In genomic region chr7:47992446-47992845, GRCh38 we compare ENCODE assay signal across 9 cellular contexts. TPM values are rescaled to one million over a fixed set of nuclear protein-coding genes. Genes with fewer than 3 reads are reported as not detected.
A peak's percentile ranks its signal among the peaks of the same experiment; 100 is the strongest.
DNase-seq lines count a peak whose midpoint lies in the region; ATAC-seq, FAIRE-seq and TF ChIP-seq lines count a peak whose summit lies in the region.
"Had no signal": no experiment of that assay in that cellular context is flagged by ENCODE, and none has a peak within 500 bp of the region (broad histone marks: within the 10 kb centered on the region; RNA-seq: fewer than 3 reads in every experiment).

No MANE protein-coding gene starts in this region.

- WGBS in heart right ventricle, 2 donors, result 80 to 86% methylated on average over 3 of the region's 3 CpGs

- H3K9me3 Mint-ChIP-seq in astrocyte (ENCODE audit: unreplicated experiment), result peaks cover 2% of the 10 kb centered on the region

- H3K4me3 ChIP-seq in heart right ventricle (peak overlapping the region in 7 of 10 donors; percentile 52 to 68 (median 58)), astrocyte (ENCODE audit: insufficient read depth, low read depth, low read length) (no peak overlapping the region), mononuclear cell (ENCODE audit: low read length) (peak overlapping the region; percentile 50), uterus (no peak overlapping the region)

- H3K79me2 ChIP-seq in astrocyte (ENCODE audit: insufficient read depth, low read length), result no peaks in the 10 kb centered on the region

- no peak for TF ChIP-seq POLR2A in uterus (IDR thresholded peaks at IDR 0.05)

- DNase-seq in heart right ventricle, result no peak
- DNase-seq in left cardiac atrium, result no peak
- DNase-seq in astrocyte (ENCODE audit: low read depth), result no peak
- no peak for DNase-seq in uterus
- DNase-seq: DMS 273 treated with DMSO at 0.1 percent for 48 hours had no signal

- intact Hi-C loops in heart right ventricle (cut with DNase I) (loop anchor here in 8 of 10 donors (1.0 to 5.0 kb wide), 5 partner anchors 95 to 120 kb away; partner anchors contain the start of gene UPP1 (in 2 of the 8)), left cardiac atrium (cut with DNase I) (loop anchor here in 1 of 2 donors (5.0 kb wide), 1 partner anchor 120 kb away; no protein-coding TSS in a partner anchor), uterus (cut with DNase I; ENCODE audit: low total_unique reads) (loop anchor here (10.0 kb wide), 1 partner anchor 122 kb away; no protein-coding TSS in a partner anchor)

- H3K4me1 Mint-ChIP-seq in astrocyte (ENCODE audit: low read depth, unreplicated experiment), result peaks cover 8% of the 10 kb centered on the region

- no peaks in the 10 kb centered on the region for H4K20me1 ChIP-seq in astrocyte (ENCODE audit: insufficient read depth, low read length)

- peak overlapping the region; percentile 78 for H3K4me3 Mint-ChIP-seq in astrocyte (ENCODE audit: unreplicated experiment)

- H3K27ac Mint-ChIP-seq in astrocyte (ENCODE audit: unreplicated experiment), result peak overlapping the region; percentile 60

- H2AFZ ChIP-seq in astrocyte (ENCODE audit: low read depth, low read length), result peak overlapping the region; percentile 96

- peak overlapping the region; percentile 97 for H3K4me2 ChIP-seq in astrocyte (ENCODE audit: low read length)

- H3K36me3 Mint-ChIP-seq in astrocyte (ENCODE audit: low read depth, unreplicated experiment), result peaks cover 1% of the 10 kb centered on the region

- H3K27ac ChIP-seq in heart right ventricle, result peak overlapping the region in 8 of 10 donors; percentile 14 to 83 (median 52)
- no peak overlapping the region for H3K27ac ChIP-seq in astrocyte (ENCODE audit: low read depth, low read length)
- peak overlapping the region; percentile 25 to 55 for H3K27ac ChIP-seq in uterus

- H3K9ac ChIP-seq in astrocyte (ENCODE audit: low read length), result peak overlapping the region; percentile 62

- H3K4me1 ChIP-seq in heart right ventricle (peaks cover 0 to 13% (median 5%) of the 10 kb centered on the region in 9 donors), astrocyte (ENCODE audit: insufficient read depth, low read length) (peaks cover 7% of the 10 kb centered on the region), mononuclear cell (ENCODE audit: insufficient read depth, low read length) (peaks cover 13% of the 10 kb centered on the region), uterus (no peaks in the 10 kb centered on the region)

- no peak for FAIRE-seq in astrocyte (lab: Jason Lieb, UNC)

- H3K36me3 ChIP-seq in heart right ventricle (no peaks in the 10 kb centered on the region), astrocyte (ENCODE audit: insufficient read depth, low read length) (no peaks in the 10 kb centered on the region), uterus (no peaks in the 10 kb centered on the region)

- TF ChIP-seq CTCF in heart right ventricle (IDR thresholded peaks at IDR 0.05) (no peak), astrocyte (IDR thresholded peaks at IDR 0.05; ENCODE audit: insufficient read depth, low read depth, low read length) (no peak), uterus (IDR thresholded peaks at IDR 0.05) (no peak)

- H3K9me3 ChIP-seq in heart right ventricle, result no peaks in the 10 kb centered on the region
- no peaks in the 10 kb centered on the region for H3K9me3 ChIP-seq in astrocyte (ENCODE audit: insufficient read depth, low read depth, low read length)
- H3K9me3 ChIP-seq in mononuclear cell (ENCODE audit: low read depth, low read length), result no peaks in the 10 kb centered on the region
- H3K9me3 ChIP-seq in uterus, result no peaks in the 10 kb centered on the region

- ATAC-seq in heart right ventricle, result no peak
- no peak for ATAC-seq in left cardiac atrium
- no peak for ATAC-seq in HG03139 (IDR thresholded peaks at IDR 0.05; ENCODE audit: unreplicated experiment)
- ATAC-seq in HG03159 (IDR thresholded peaks at IDR 0.05; ENCODE audit: unreplicated experiment), result no peak
- ATAC-seq in GM21576 (IDR thresholded peaks at IDR 0.05; ENCODE audit: unreplicated experiment), result no peak

- H3K27me3 ChIP-seq in heart right ventricle (no peaks in the 10 kb centered on the region), astrocyte (ENCODE audit: insufficient read depth, low read length) (no peaks in the 10 kb centered on the region), mononuclear cell (ENCODE audit: insufficient read depth, low read length) (no peaks in the 10 kb centered on the region), uterus (no peaks in the 10 kb centered on the region)

- no peaks in the 10 kb centered on the region for H3K27me3 Mint-ChIP-seq in astrocyte (ENCODE audit: low read depth, unreplicated experiment)

RNA-seq across cellular contexts. Expression of gene HUS1, which starts 13.0 kb away (rescaled TPM):
- total RNA-seq in heart right ventricle (10 to 100 TPM; 21.5 to 35.9 (median 28.1) TPM), left cardiac atrium (10 to 100 TPM; 27.2 to 28.4 TPM), astrocyte (31.0 and 34.4 TPM in 2 replicates), mononuclear cell (45.7 TPM), uterus (10 to 100 TPM in 3 of 4 donors, 1 to 10 TPM in 1; 5.1 to 64.7 (median 41.9) TPM)
- polyA plus RNA-seq in heart right ventricle, result 10 to 100 TPM in 1 of 2 donors, 1 to 10 TPM in 1; 9.6 to 11.6 TPM

RNA-seq across cellular contexts. Expression of gene SUN3, which starts 36.5 kb away (rescaled TPM):
- total RNA-seq in heart right ventricle (not detected), left cardiac atrium (not detected), astrocyte (not detected in 2 replicates), mononuclear cell (0.10 TPM), uterus (not detected)
- not detected for polyA plus RNA-seq in heart right ventricle

RNA-seq across cellular contexts. Expression of gene C7orf57, which starts 42.9 kb away (rescaled TPM):
- total RNA-seq in heart right ventricle, result under 1 TPM in 1 of 10 donors, not detected in 9; 0.24 TPM
- not detected for polyA plus RNA-seq in heart right ventricle
- total RNA-seq in left cardiac atrium, result under 1 TPM in 1 of 2 donors, not detected in 1; 0.12 TPM
- not detected in 2 replicates for total RNA-seq in astrocyte
- total RNA-seq in mononuclear cell, result not detected
- under 1 TPM in 1 of 4 donors, not detected in 3; 0.76 TPM for total RNA-seq in uterus

RNA-seq across cellular contexts. Expression of gene PKD1L1, which starts 44.2 kb away (rescaled TPM):
- total RNA-seq in heart right ventricle, result 1 to 10 TPM; 1.5 to 3.7 (median 2.4) TPM
- polyA plus RNA-seq in heart right ventricle, result 1 to 10 TPM; 1.6 to 4.7 TPM
- 1 to 10 TPM in 1 of 2 donors, under 1 TPM in 1; 0.68 to 1.8 TPM for total RNA-seq in left cardiac atrium
- 0.31 and 0.39 TPM in 2 replicates for total RNA-seq in astrocyte
- under 0.01 TPM for total RNA-seq in mononuclear cell
- total RNA-seq in uterus, result 1 to 10 TPM in 2 of 4 donors, under 1 TPM in 2; under 0.01 to 3.8 (median 0.74) TPM

Comparison
In these comparisons a context has a peak if more than half of its experiments do, and no peak if none do; other contexts are left out.
1. H3K4me3 ChIP-seq: peak in heart right ventricle (7 of 10) and mononuclear cell (single experiment); none in astrocyte (single experiment) and uterus (0 of 2).